ENCODE assay signal across 17 cellular contexts in the genomic region with DNA sequence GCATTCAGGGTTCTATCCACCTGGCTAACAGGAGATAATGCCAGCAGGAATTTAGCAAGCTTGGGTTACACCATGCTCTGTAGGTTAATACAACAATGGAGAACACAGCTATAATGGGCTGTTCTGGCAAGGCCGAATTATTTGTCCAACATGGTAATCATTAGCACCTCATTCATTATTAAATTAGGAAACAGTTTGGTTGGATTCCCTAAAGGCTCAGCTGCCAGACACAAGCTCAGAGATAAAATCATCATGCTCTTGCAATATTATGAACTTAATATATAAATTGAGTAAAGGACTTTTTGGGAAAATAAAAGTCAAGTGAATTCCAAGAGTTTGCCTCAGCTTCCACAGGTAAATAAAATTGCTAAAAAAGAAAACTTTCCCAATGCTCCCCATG.
DNase-seq lines count a peak whose midpoint lies in the region; ATAC-seq and TF ChIP-seq lines count a peak whose summit lies in the region.
"Had no signal": no experiment of that assay in that cellular context is flagged by ENCODE, and none has a peak within 500 bp of the region (broad histone marks: within the 10 kb centered on the region; RNA-seq: fewer than 3 reads in every experiment).

No MANE protein-coding gene starts in this region.

- no peak for ATAC-seq in effector memory CD8-positive, alpha-beta T cell (replicated peaks)
- ATAC-seq in stimulated activated naive B cell treated with anti-CD40 and anti-IgM and Interleukin-4, amounts not matched to agents 10 μg/mL and 1 μg/mL and 100 μg/mL, for 72 hours (replicated peaks), result no peak
- no peak for ATAC-seq in right lobe of liver
- ATAC-seq: left lobe of liver had no signal

- H3K4me3 ChIP-seq in SU-DHL-6 (ENCODE audit: insufficient read depth, low read length, poor library complexity, severe bottlenecking) (no peak overlapping the region), right lobe of liver (no peak overlapping the region)
- H3K4me3 ChIP-seq: ascending aorta, tibial artery had no signal

- no peaks in the 10 kb centered on the region for H3K9me3 ChIP-seq in SU-DHL-6 (ENCODE audit: insufficient read depth, low read length)
- H3K9me3 ChIP-seq in right lobe of liver, result no peaks in the 10 kb centered on the region
- H3K9me3 ChIP-seq: ascending aorta, tibial artery had no signal

- H3K4me1 ChIP-seq in right lobe of liver, result no peaks in the 10 kb centered on the region
- H3K4me1 ChIP-seq: ascending aorta, tibial artery had no signal

- no peaks in the 10 kb centered on the region for H4K20me1 ChIP-seq in SU-DHL-6 (ENCODE audit: low read depth, low read length)

- TF ChIP-seq POLR2A in right lobe of liver (IDR thresholded peaks at IDR 0.05), result no peak

- H3K9me2 ChIP-seq in SU-DHL-6 (replicated peaks; ENCODE audit: insufficient read depth, low read length), result no peaks in the 10 kb centered on the region

- TF ChIP-seq CTCF in SU-DHL-6 (IDR thresholded peaks at IDR 0.05; ENCODE audit: insufficient read depth, low read length, poor library complexity, severe bottlenecking), result no peak
- TF ChIP-seq CTCF in right lobe of liver (IDR thresholded peaks at IDR 0.05), result no peak

- peaks cover 5% of the 10 kb centered on the region; the same call in 1 of the 2 replicates for H3K79me2 ChIP-seq in SU-DHL-6 (ENCODE audit: insufficient read depth, low read length)

- peak overlapping the region; percentile 31 for H3K4me3 Mint-ChIP-seq in activated naive CD4-positive, alpha-beta T cell treated with anti-CD3 and anti-CD28 coated beads, Interleukin-2, amount 50 U/mL, for 24 hours
- no peak overlapping the region for H3K4me3 Mint-ChIP-seq in effector memory CD8-positive, alpha-beta T cell
- H3K4me3 Mint-ChIP-seq in stimulated activated naive B cell treated with anti-CD40 and anti-IgM and Interleukin-4, amounts not matched to agents 10 μg/mL and 1 μg/mL and 100 μg/mL, for 72 hours, result peak overlapping the region; percentile 63 to 69

- H3K9me3 Mint-ChIP-seq in activated naive CD4-positive, alpha-beta T cell treated with anti-CD3 and anti-CD28 coated beads, Interleukin-2, amount 50 U/mL, for 24 hours, result no peaks in the 10 kb centered on the region
- no peaks in the 10 kb centered on the region for H3K9me3 Mint-ChIP-seq in effector memory CD8-positive, alpha-beta T cell
- H3K9me3 Mint-ChIP-seq in stimulated activated naive B cell treated with anti-CD40 and anti-IgM and Interleukin-4, amounts not matched to agents 10 μg/mL and 1 μg/mL and 100 μg/mL, for 72 hours, result peaks cover 3 to 4% of the 10 kb centered on the region in 2 donors

- intact Hi-C loops in right lobe of liver (cut with DNase I), result no loop called here

- 44% methylated on average over 1 of the region's 1 CpG for WGBS in right lobe of liver (ENCODE audit: insufficient coverage, low coverage, low lambda C conversion rate, missing lambda C conversion rate)

- DNase-seq in activated naive CD4-positive, alpha-beta T cell treated with Interleukin-2 at 50 U/mL for 16 hours, result no peak
- DNase-seq in effector memory CD8-positive, alpha-beta T cell, result no peak
- DNase-seq in stimulated activated naive B cell treated with anti-CD40 and anti-IgM and Interleukin-4, amounts not matched to agents 10 μg/mL and 1 μg/mL and 100 μg/mL, for 72 hours, result no peak
- DNase-seq in right lobe of liver (no peak), G401 (ENCODE audit: low spot score) (no peak), SHP77 (lab: John Stamatoyannopoulos, UW) (no peak)
- DNase-seq: activated effector memory CD4-positive, alpha-beta T cell treated with anti-CD3 and anti-CD28 coated beads, Interleukin-2, amount 50 U/mL, for 16 hours; effector CD8-positive, alpha-beta T cell; NCI-H2227 treated with DMSO at 0.1 percent for 48 hours; nucleus accumbens; retina; stimulated activated CD4-positive, alpha-beta T cell treated with anti-CD3 and anti-CD28 coated beads, Interleukin-15, amount 100 ng/mL, for 24 hours; tibial artery had no signal

- H3K4me2 ChIP-seq in SU-DHL-6 (ENCODE audit: low read depth, low read length, poor library complexity, severe bottlenecking), result peak overlapping the region; percentile 41

- peak overlapping the region; percentile 96 for H3K27ac ChIP-seq in SU-DHL-6 (ENCODE audit: low read depth, low read length)
- no peak overlapping the region for H3K27ac ChIP-seq in right lobe of liver
- H3K27ac ChIP-seq: ascending aorta, tibial artery had no signal

- peak overlapping the region; percentile 94 for H3K27ac Mint-ChIP-seq in activated naive CD4-positive, alpha-beta T cell treated with anti-CD3 and anti-CD28 coated beads, Interleukin-2, amount 50 U/mL, for 24 hours
- peak overlapping the region; percentile 82 to 86 for H3K27ac Mint-ChIP-seq in effector memory CD8-positive, alpha-beta T cell
- H3K27ac Mint-ChIP-seq in stimulated activated naive B cell treated with anti-CD40 and anti-IgM and Interleukin-4, amounts not matched to agents 10 μg/mL and 1 μg/mL and 100 μg/mL, for 72 hours, result peak overlapping the region; percentile 98

- H3F3A ChIP-seq in SU-DHL-6 (ENCODE audit: insufficient read depth), result peaks cover 58% of the 10 kb centered on the region

- H3K36me3 ChIP-seq in SU-DHL-6 (ENCODE audit: low read length) (peaks cover 2% of the 10 kb centered on the region; the same call in 1 of the 2 replicates), right lobe of liver (no peaks in the 10 kb centered on the region)
- H3K36me3 ChIP-seq: ascending aorta, tibial artery had no signal

- no peaks in the 10 kb centered on the region for H3K27me3 ChIP-seq in SU-DHL-6 (ENCODE audit: low read length)
- H3K27me3 ChIP-seq in right lobe of liver, result no peaks in the 10 kb centered on the region
- H3K27me3 ChIP-seq: ascending aorta, tibial artery had no signal

- H3K9ac ChIP-seq in SU-DHL-6 (ENCODE audit: low read length), result peak overlapping the region; percentile 22; the same call in 1 of the 2 replicates

- no peaks in the 10 kb centered on the region for H3K27me3 Mint-ChIP-seq in activated naive CD4-positive, alpha-beta T cell treated with anti-CD3 and anti-CD28 coated beads, Interleukin-2, amount 50 U/mL, for 24 hours
- H3K27me3 Mint-ChIP-seq in effector memory CD8-positive, alpha-beta T cell, result no peaks in the 10 kb centered on the region
- H3K27me3 Mint-ChIP-seq in stimulated activated naive B cell treated with anti-CD40 and anti-IgM and Interleukin-4, amounts not matched to agents 10 μg/mL and 1 μg/mL and 100 μg/mL, for 72 hours, result no peaks in the 10 kb centered on the region

- no peak overlapping the region for H2AFZ ChIP-seq in SU-DHL-6 (ENCODE audit: low read depth, low read length, severe bottlenecking)

- in situ Hi-C loops in G401 (cut with HindIII; ENCODE audit: low sequenced_read_pairs), result no loop called here

- peaks cover 86% of the 10 kb centered on the region for H3K4me1 Mint-ChIP-seq in activated naive CD4-positive, alpha-beta T cell treated with anti-CD3 and anti-CD28 coated beads, Interleukin-2, amount 50 U/mL, for 24 hours
- peaks cover 37 to 73% of the 10 kb centered on the region in 2 donors for H3K4me1 Mint-ChIP-seq in effector memory CD8-positive, alpha-beta T cell (ENCODE audit: low read depth in 2 of 2)
- H3K4me1 Mint-ChIP-seq in stimulated activated naive B cell treated with anti-CD40 and anti-IgM and Interleukin-4, amounts not matched to agents 10 μg/mL and 1 μg/mL and 100 μg/mL, for 72 hours, result peaks cover 34 to 69% of the 10 kb centered on the region in 2 donors

- H3K36me3 Mint-ChIP-seq in activated naive CD4-positive, alpha-beta T cell treated with anti-CD3 and anti-CD28 coated beads, Interleukin-2, amount 50 U/mL, for 24 hours, result peaks cover 8% of the 10 kb centered on the region
- peaks cover 21% of the 10 kb centered on the region for H3K36me3 Mint-ChIP-seq in effector memory CD8-positive, alpha-beta T cell (ENCODE audit: insufficient read depth)
- peaks cover 8 to 45% of the 10 kb centered on the region in 2 donors for H3K36me3 Mint-ChIP-seq in stimulated activated naive B cell treated with anti-CD40 and anti-IgM and Interleukin-4, amounts not matched to agents 10 μg/mL and 1 μg/mL and 100 μg/mL, for 72 hours

Comparison
In these comparisons a context has a peak if more than half of its experiments do, and no peak if none do; other contexts are left out.
1. H3K4me3 Mint-ChIP-seq: peak in activated naive CD4-positive, alpha-beta T cell treated with anti-CD3 and anti-CD28 coated beads, Interleukin-2, amount 50 U/mL, for 24 hours (single experiment) and stimulated activated naive B cell treated with anti-CD40 and anti-IgM and Interleukin-4, amounts not matched to agents 10 μg/mL and 1 μg/mL and 100 μg/mL, for 72 hours (2 of 2); none in effector memory CD8-positive, alpha-beta T cell (0 of 2).
2. Peak in every context shown above with its lines, with median percentiles within 50 percentile points of each other: H3K27ac Mint-ChIP-seq.